18 cellular contexts compared by ENCODE assay signal in genomic region chr5:14347522-14347921, GRCh38.
DNase-seq lines count a peak whose midpoint lies in the region; ATAC-seq, FAIRE-seq and TF ChIP-seq lines count a peak whose summit lies in the region.
"Had no signal": no experiment of that assay in that cellular context is flagged by ENCODE, and none has a peak within 500 bp of the region (broad histone marks: within the 10 kb centered on the region; RNA-seq: fewer than 3 reads in every experiment).

No MANE protein-coding gene starts in this region.

- H3K4me1 ChIP-seq in GM23248 (ENCODE audit: insufficient read depth): no peaks in the 10 kb centered on the region
- peaks cover 0 to 3% (median 1%) of the 10 kb centered on the region in 4 experiments; a peak in 3 of 7 replicates for H3K4me1 ChIP-seq in H1 (replicated peaks in 1 of 4; ENCODE audit: control insufficient read depth in 3 of 4, insufficient read depth in 4 of 4, low read length in 3 of 4)
- H3K4me1 ChIP-seq in small intestine (ENCODE audit: control insufficient read depth in 2 of 2, insufficient read depth in 1 of 2, low read depth in 1 of 2, low read length in 1 of 2): peaks cover 0 to under 1% of the 10 kb centered on the region in 2 donors

- H3K9me2 ChIP-seq in GM23248 (ENCODE audit: insufficient read depth): no peaks in the 10 kb centered on the region

- no peak overlapping the region for H2BK12ac ChIP-seq in H1 (ENCODE audit: low read depth, low read length)

- no peaks in the 10 kb centered on the region for H3K23me2 ChIP-seq in H1 (ENCODE audit: low read depth, low read length)

- TF ChIP-seq CTCF in H1 (IDR thresholded peaks at IDR 0.05; ENCODE audit: control extremely low read depth in 1 of 3, insufficient read depth in 1 of 3, low read depth in 1 of 3, low read length in 3 of 3): no peak

- CTCF ChIA-PET in H1 (lab: Charles Lee; ENCODE audit: partially characterized antibody): interaction anchor here (1.0 kb wide), 1 partner anchor 17 kb away, joined by 3 read pairs; no protein-coding TSS in a partner anchor

- peak; percentile 8 for DNase-seq in DMS79 treated with DMSO at 0.1 percent for 48 hours (lab: John Stamatoyannopoulos, UW)
- DNase-seq in DMS79 (lab: John Stamatoyannopoulos, UW): no peak
- no peak for DNase-seq in GM23248
- DNase-seq in NCI-H2107 treated with DMSO at 0.1 percent for 48 hours (lab: John Stamatoyannopoulos, UW; ENCODE audit: unreplicated experiment): peak; percentile 94
- DNase-seq in H1 (ENCODE audit: low read depth in 1 of 2, low spot score in 2 of 2): no peak
- no peak for DNase-seq in small intestine
- DNase-seq in amygdala (lab: John Stamatoyannopoulos, UW): no peak
- DNase-seq: 8988T; CD4-positive, alpha-beta memory T cell; GF-D8; Kasumi-1; NCI-H1436 treated with DMSO at 0.1 percent for 48 hours; NCI-H2227 treated with DMSO at 0.1 percent for 48 hours; NCI-H526; OCI-M1; SHP77 treated with DMSO at 0.1 percent for 48 hours had no signal

- no peak overlapping the region for H3K4ac ChIP-seq in H1 (replicated peaks; ENCODE audit: insufficient read length, low read depth, low read length)

- no peak overlapping the region for H4K5ac ChIP-seq in H1 (ENCODE audit: insufficient read length, low read depth, low read length)

- no peak overlapping the region for H3K23ac ChIP-seq in H1 (ENCODE audit: insufficient read length)

- H3K9me3 ChIP-seq in GM23248 (ENCODE audit: low read depth) (no peaks in the 10 kb centered on the region), H1 (ENCODE audit: insufficient read depth in 2 of 2, low read depth in 1 of 2, low read length in 1 of 2) (no peaks in the 10 kb centered on the region), small intestine (ENCODE audit: control insufficient read depth, low read depth) (no peaks in the 10 kb centered on the region)

- no peak overlapping the region for H2BK120ac ChIP-seq in H1 (replicated peaks; ENCODE audit: low read depth, low read length)

- H2BK5ac ChIP-seq in H1 (ENCODE audit: low read depth, low read length): peak overlapping the region; percentile 10; the same call in 1 of the 2 replicates

- H4K8ac ChIP-seq in H1 (ENCODE audit: extremely low read depth, insufficient read depth, low read length): no peak overlapping the region

- peaks cover 4% of the 10 kb centered on the region; the same call in 1 of the 2 replicates for H3K79me1 ChIP-seq in H1 (ENCODE audit: low read depth, low read length)

- H3K27ac ChIP-seq in GM23248 (0 out of 2 replicates have a peak overlapping the region, but pooled peaks have one; percentile 8), H1 (ENCODE audit: low read depth, low read length) (no peak overlapping the region), small intestine (ENCODE audit: low read depth in 1 of 2, low read length in 1 of 2) (no peak overlapping the region)

- H3K4me3 ChIP-seq in GM23248: no peak overlapping the region
- no peak overlapping the region for H3K4me3 ChIP-seq in H1 (ENCODE audit: extremely low read depth in 1 of 4, insufficient read depth in 2 of 4, low read depth in 3 of 4, low read length in 4 of 4)
- no peak overlapping the region for H3K4me3 ChIP-seq in small intestine (ENCODE audit: low read depth in 1 of 2, low read length in 2 of 2)

- no peak overlapping the region for H2BK20ac ChIP-seq in H1 (ENCODE audit: low read length)

- H2AFZ ChIP-seq in GM23248 (no peak overlapping the region), H1 (ENCODE audit: low read length) (no peak overlapping the region)

- no peak overlapping the region for H3K4me2 ChIP-seq in GM23248 (ENCODE audit: unreplicated experiment)
- no peak overlapping the region for H3K4me2 ChIP-seq in H1 (ENCODE audit: insufficient read depth in 1 of 2, low read depth in 2 of 2, low read length in 2 of 2)

- in situ Hi-C loops in GM23248 (cut with MboI): no loop called here

- peaks cover 89% of the 10 kb centered on the region for H3F3A ChIP-seq in GM23248 (ENCODE audit: insufficient read depth)

- POLR2A ChIA-PET in H1 (lab: Charles Lee; ENCODE audit: partially characterized antibody): no interaction called here

- H3K27me3 ChIP-seq in GM23248 (replicated peaks; ENCODE audit: insufficient read depth) (no peaks in the 10 kb centered on the region), H1 (replicated peaks in 1 of 4; ENCODE audit: control insufficient read depth in 3 of 4, extremely low read depth in 1 of 4, insufficient read depth in 3 of 4, low read length in 3 of 4) (no peaks in the 10 kb centered on the region), small intestine (ENCODE audit: control insufficient read depth in 2 of 2, insufficient read depth in 2 of 2, low read length in 2 of 2) (no peaks in the 10 kb centered on the region)

- H3K56ac ChIP-seq in H1 (replicated peaks; ENCODE audit: insufficient read length, low read depth, low read length): no peak overlapping the region

- no peak for ATAC-seq in HG03432 (IDR thresholded peaks at IDR 0.05; ENCODE audit: unreplicated experiment)

- H3K9ac ChIP-seq in GM23248 (no peak overlapping the region), H1 (replicated peaks in 1 of 4; ENCODE audit: extremely low read depth in 1 of 4, low read depth in 3 of 4, low read length in 3 of 4) (no peak overlapping the region)

- 85 to 90% methylated on average over 7 of the region's 7 CpGs for WGBS in GM23248 (ENCODE audit: low coverage in 1 of 2, low lambda C conversion rate in 2 of 2, missing lambda C conversion rate in 2 of 2), 2 experiments
- WGBS in H1 (ENCODE audit: extremely low coverage in 1 of 2, insufficient coverage in 1 of 2, insufficient read length in 1 of 2, insufficient replicate concordance in 2 of 2, low coverage in 1 of 2, low lambda C conversion rate in 2 of 2, missing lambda C conversion rate in 1 of 2), 2 experiments: 86% methylated on average over 7 of the region's 7 CpGs; no CpG with 5 or more reads in 1 of the 2 experiments
- WGBS in small intestine, 3 donors: 74 to 88% (median 80%) methylated on average over 7 of the region's 7 CpGs

- H2BK15ac ChIP-seq in H1 (ENCODE audit: low read length): no peak overlapping the region

- H4K20me1 ChIP-seq in GM23248 (ENCODE audit: insufficient read depth) (peaks cover 13% of the 10 kb centered on the region; the same call in 1 of the 2 replicates), H1 (replicated peaks in 1 of 2; ENCODE audit: control insufficient read depth in 1 of 2, insufficient read depth in 2 of 2, low read length in 2 of 2) (peaks cover 2 to 9% of the 10 kb centered on the region in 2 experiments)

- FAIRE-seq in H1 (lab: Jason Lieb, UNC): no peak
- FAIRE-seq in small intestine (lab: Jason Lieb, UNC): no peak
- FAIRE-seq: GM12891 had no signal

- no peak for TF ChIP-seq RAD21 in H1 (IDR thresholded peaks at IDR 0.05 in 1 of 2, conservative IDR thresholded peaks at IDR 0.05 in 1 of 2; ENCODE audit: low read depth in 2 of 2, low read length in 2 of 2)

- no peak overlapping the region for H2AK5ac ChIP-seq in H1 (ENCODE audit: low read depth, low read length)

- TF ChIP-seq EP300 in H1 (IDR thresholded peaks at IDR 0.05; ENCODE audit: borderline replicate concordance in 1 of 2, low read depth in 2 of 2, low read length in 2 of 2): no peak

- no peak for TF ChIP-seq POLR2A in H1 (IDR thresholded peaks at IDR 0.05; ENCODE audit: control extremely low read depth in 1 of 2, low read depth in 2 of 2, low read length in 2 of 2)

- no peak overlapping the region for H3K14ac ChIP-seq in H1 (ENCODE audit: insufficient read length)

- no peak overlapping the region for H4K91ac ChIP-seq in H1 (replicated peaks; ENCODE audit: insufficient read length, low read length)

- H3K79me2 ChIP-seq in GM23248 (ENCODE audit: insufficient read depth) (peaks cover 98% of the 10 kb centered on the region), H1 (ENCODE audit: control insufficient read depth in 1 of 2, insufficient read depth in 2 of 2, low read length in 2 of 2) (peaks cover 6 to 20% of the 10 kb centered on the region in 2 experiments)

- H3K18ac ChIP-seq in H1 (ENCODE audit: extremely low read depth, low read length): no peak overlapping the region

- peaks cover 61% of the 10 kb centered on the region for H3K36me3 ChIP-seq in GM23248 (ENCODE audit: low read depth)
- H3K36me3 ChIP-seq in H1 (ENCODE audit: control insufficient read depth in 2 of 4, insufficient read depth in 4 of 4, low read length in 3 of 4): peaks cover 0 to 5% (median 4%) of the 10 kb centered on the region in 4 experiments; a peak in 5 of 8 replicates
- H3K36me3 ChIP-seq in small intestine (ENCODE audit: control insufficient read depth in 2 of 2, insufficient read depth in 2 of 2, low read length in 2 of 2): peaks cover 0 to 2% of the 10 kb centered on the region in 2 donors

TF ChIP-seq in H1, 55 proteins besides CTCF, POLR2A, EP300 and RAD21 (continues in another document):
- TF ChIP-seq SAP30 (IDR thresholded peaks at IDR 0.05; ENCODE audit: insufficient read depth, insufficient replicate concordance, low read length) (no peak), FOSL1 (IDR thresholded peaks at IDR 0.05; ENCODE audit: insufficient read depth, low read depth, low read length) (no peak), NANOG (IDR thresholded peaks at IDR 0.05; ENCODE audit: insufficient read depth, low read depth, low read length, poor library complexity, severe bottlenecking) (no peak), NRF1 (IDR thresholded peaks at IDR 0.05; ENCODE audit: low read depth, low read length) (no peak), YY1 (IDR thresholded peaks at IDR 0.05; ENCODE audit: low read depth, low read length) (no peak), SP2 (IDR thresholded peaks at IDR 0.05; ENCODE audit: low read length) (no peak), SP1 (IDR thresholded peaks at IDR 0.05; ENCODE audit: low read depth, low read length) (no peak)

Comparison
In these comparisons a context has a peak if more than half of its experiments do, and no peak if none do; other contexts are left out.
1. DNase-seq: peak in DMS79 treated with DMSO at 0.1 percent for 48 hours (single experiment) and NCI-H2107 treated with DMSO at 0.1 percent for 48 hours (single experiment); none in DMS79 (single experiment), GM23248 (single experiment), H1 (0 of 2), small intestine (single experiment) and amygdala (0 of 56).